In the genomic region with DNA sequence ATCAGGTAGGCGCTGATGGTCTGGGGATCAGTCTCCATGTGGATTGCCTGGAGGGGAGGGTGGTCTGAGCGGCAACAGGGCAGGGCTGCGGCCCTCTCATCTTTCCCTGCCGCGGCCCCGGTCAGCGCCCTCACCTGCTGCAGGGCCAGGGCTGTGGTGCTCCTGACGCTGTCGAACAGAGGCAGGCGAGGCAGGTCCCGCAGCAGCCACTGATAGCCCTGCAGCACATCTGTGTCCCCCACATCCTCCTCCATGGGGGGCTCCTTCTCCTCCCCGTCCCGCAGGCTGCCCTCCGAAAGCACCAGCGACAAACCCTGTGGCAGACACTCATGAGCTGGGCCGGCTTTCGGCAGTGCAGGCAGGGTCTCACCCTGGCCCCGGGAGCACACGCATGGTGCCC, we compare ENCODE assay signal across 8 cellular contexts. TPM values are rescaled to one million over a fixed set of nuclear protein-coding genes. Genes with fewer than 3 reads are reported as not detected.
"Had no signal": no experiment of that assay in that cellular context is flagged by ENCODE, and none has a peak within 500 bp of the region (broad histone marks: within the 10 kb centered on the region; RNA-seq: fewer than 3 reads in every experiment).

No MANE protein-coding gene starts in this region.

- H3K36me3 Mint-ChIP-seq: IgD-negative memory B cell had no signal

- H3K9ac ChIP-seq: GM23248, KMS-11 had no signal

- H3K27me3 Mint-ChIP-seq: IgD-negative memory B cell had no signal

- H3K27ac Mint-ChIP-seq: H9 had no signal

- H2AFZ ChIP-seq: GM23248 had no signal

- H3K9me3 Mint-ChIP-seq: H9, IgD-negative memory B cell had no signal

- H3K4me3 Mint-ChIP-seq: H9, IgD-negative memory B cell had no signal

- DNase-seq: GM23248, GOT3, H9, HCEC 1CT, KBM-7 had no signal

- H3K4me3 ChIP-seq: GM23248 had no signal

- H3K4me1 Mint-ChIP-seq: H9, IgD-negative memory B cell had no signal

- FAIRE-seq: HTR-8/SVneo had no signal

- H3K27ac ChIP-seq: GM23248, KMS-11 had no signal

- H3K4me2 ChIP-seq: KMS-11 had no signal

RNA-seq across cellular contexts. Expression of gene MICALL2, which starts 25.9 kb away (rescaled TPM):
- polyA plus RNA-seq: IgD-negative memory B cell had no signal
